Comparison of ENCODE assay signal across 32 cellular contexts in genomic region chr5:36006161-36006560, GRCh38. TPM values are rescaled to one million over a fixed set of nuclear protein-coding genes. Genes with fewer than 3 reads are reported as not detected.
"Had no signal": no experiment of that assay in that cellular context is flagged by ENCODE, and none has a peak within 500 bp of the region (broad histone marks: within the 10 kb centered on the region; RNA-seq: fewer than 3 reads in every experiment).

No MANE protein-coding gene starts in this region.

- H3K4me3 ChIP-seq: heart right ventricle, lower lobe of right lung, neural progenitor cell, psoas muscle, right atrium auricular region, right lobe of liver, suprapubic skin, thoracic aorta, tibial artery, upper lobe of right lung had no signal

- H3K36me3 ChIP-seq: heart right ventricle, lower lobe of right lung, neural progenitor cell, neutrophil, right atrium auricular region, right lobe of liver, suprapubic skin, thoracic aorta, tibial artery, upper lobe of right lung had no signal

- DNase-seq: heart right ventricle; hippocampal formation; left ventricle myocardium superior; lower lobe of right lung; mammary epithelial cell; mesenchymal stem cell; naive thymus-derived CD8-positive, alpha-beta T cell; nephron progenitor cell; occipital lobe; psoas muscle; right lobe of liver; stimulated activated CD4-positive, alpha-beta T cell treated with anti-CD3 and anti-CD28 coated beads, Interleukin-12 subunit alpha, Interleukin-12 subunit beta, amount 100 ng/mL, for 4 hours; stimulated activated CD4-positive, alpha-beta T cell treated with anti-CD3 and anti-CD28 coated beads, Interleukin-15, amount 100 ng/mL, for 24 hours; stimulated activated CD4-positive, alpha-beta T cell treated with anti-CD3 and anti-CD28 coated beads, Interleukin-2, amount 100 ng/mL, for 24 hours; stimulated activated CD4-positive, alpha-beta T cell treated with anti-CD3 and anti-CD28 coated beads, Interleukin-4, amount 100 ng/mL, for 1 hour; stimulated activated naive B cell treated with anti-CD40 and anti-IgM and Interleukin-4, amounts not matched to agents 10 μg/mL and 1 μg/mL and 100 μg/mL, for 72 hours; tibial artery; trophoblast cell; upper lobe of right lung had no signal

- FAIRE-seq: keratinocyte, urothelium cell line had no signal

- H3K4me1 ChIP-seq: heart right ventricle, lower lobe of right lung, neural progenitor cell, parathyroid adenoma, psoas muscle, right atrium auricular region, right lobe of liver, suprapubic skin, tibial artery, upper lobe of right lung had no signal

- H3K27me3 ChIP-seq: neural progenitor cell, neutrophil, right atrium auricular region, right lobe of liver, suprapubic skin, tibial artery, upper lobe of right lung had no signal

- H3K27ac ChIP-seq: heart right ventricle, lower lobe of right lung, neural progenitor cell, neutrophil, parathyroid adenoma, psoas muscle, right atrium auricular region, right lobe of liver, suprapubic skin, thoracic aorta, tibial artery, upper lobe of right lung had no signal

- ATAC-seq: heart right ventricle; left lobe of liver; left ventricle myocardium superior; lower lobe of right lung; naive thymus-derived CD8-positive, alpha-beta T cell; psoas muscle; stimulated activated naive B cell treated with anti-CD40 and anti-IgM and Interleukin-4, amounts not matched to agents 10 μg/mL and 1 μg/mL and 100 μg/mL, for 72 hours; upper lobe of right lung had no signal

- H3K9ac ChIP-seq: neural progenitor cell, parathyroid adenoma had no signal

- H3K9me3 ChIP-seq: lower lobe of right lung, neutrophil, psoas muscle, right atrium auricular region, right lobe of liver, thoracic aorta, tibial artery, upper lobe of right lung had no signal

RNA-seq across cellular contexts. Expression of gene UGT3A1, which starts 15.0 kb away (rescaled TPM):
- total RNA-seq: heart right ventricle; left ventricle myocardium superior; lower lobe of right lung; mammary epithelial cell; mucosa of gallbladder; naive thymus-derived CD8-positive, alpha-beta T cell; occipital lobe; osteocyte; posterior vena cava; right atrium auricular region; subcutaneous adipose tissue; thoracic aorta; upper lobe of right lung had no signal
- polyA plus RNA-seq: heart right ventricle; keratinocyte; mammary epithelial cell; naive thymus-derived CD8-positive, alpha-beta T cell had no signal
